ENCODE assay signal across 15 cellular contexts in genomic region chr17:39736319-39737165, GRCh38. TPM values are rescaled to one million over a fixed set of nuclear protein-coding genes. Genes with fewer than 3 reads are reported as not detected.
A peak's percentile ranks its signal among the peaks of the same experiment; 100 is the strongest.
DNase-seq lines count a peak whose midpoint lies in the region; ATAC-seq and TF ChIP-seq lines count a peak whose summit lies in the region.
"Had no signal": no experiment of that assay in that cellular context is flagged by ENCODE, and none has a peak within 500 bp of the region (broad histone marks: within the 10 kb centered on the region; RNA-seq: fewer than 3 reads in every experiment).

No MANE protein-coding gene starts in this region.

- no peaks in the 10 kb centered on the region for H3K9me3 Mint-ChIP-seq in activated T-cell treated with anti-CD3 and anti-CD28 coated beads, Interleukin-2, amount 50 U/mL, for 4 hours
- no peaks in the 10 kb centered on the region for H3K9me3 Mint-ChIP-seq in activated T-cell treated with anti-CD3 and anti-CD28 coated beads, Interleukin-2, amount 50 U/mL, for 72 hours
- H3K9me3 Mint-ChIP-seq: activated naive CD4-positive, alpha-beta T cell treated with anti-CD3 and anti-CD28 coated beads, Interleukin-2, amount 50 U/mL, for 24 hours; neural progenitor cell had no signal

- H3K4me1 ChIP-seq in body of pancreas (peaks cover 32% of the 10 kb centered on the region), mesendoderm (ENCODE audit: control insufficient read depth, low read depth, low read length) (no peaks in the 10 kb centered on the region)

- no peak overlapping the region for H4K8ac ChIP-seq in mesendoderm (ENCODE audit: low read depth, low read length)

- peaks cover 15% of the 10 kb centered on the region for H3K4me1 Mint-ChIP-seq in activated T-cell treated with anti-CD3 and anti-CD28 coated beads, Interleukin-2, amount 50 U/mL, for 4 hours (ENCODE audit: low read depth)
- H3K4me1 Mint-ChIP-seq in activated T-cell treated with anti-CD3 and anti-CD28 coated beads, Interleukin-2, amount 50 U/mL, for 72 hours (ENCODE audit: low read depth): peaks cover 42% of the 10 kb centered on the region

- no peak for TF ChIP-seq CTCF in body of pancreas (IDR thresholded peaks at IDR 0.05)

- DNase-seq in activated T-cell treated with anti-CD3 and anti-CD28 coated beads, Interleukin-2, amount 50 U/mL, for 4 hours: no peak
- no peak for DNase-seq in activated T-cell treated with anti-CD3 and anti-CD28 coated beads, Interleukin-2, amount 50 U/mL, for 72 hours
- no peak for DNase-seq in body of pancreas
- peak; percentile 26 for DNase-seq in mesendoderm
- DNase-seq in NCI-H446 treated with DMSO at 0.1 percent for 48 hours (lab: John Stamatoyannopoulos, UW): no peak
- no peak for DNase-seq in activated CD4-positive, alpha-beta T cell treated with anti-CD3 and anti-CD28 coated beads for 1 hour
- DNase-seq in NCI-H1092 (lab: John Stamatoyannopoulos, UW): no peak
- DNase-seq: ACHN, glutamatergic neuron, left cardiac atrium, MV-4-11 had no signal

- intact Hi-C loops in body of pancreas (cut with DNase I): no loop called here

- H3K36me3 ChIP-seq in body of pancreas (replicated peaks in 1 of 2; ENCODE audit: insufficient read depth in 1 of 2, low read depth in 2 of 2): no peaks in the 10 kb centered on the region
- H3K36me3 ChIP-seq in mesendoderm (ENCODE audit: control insufficient read depth, insufficient read depth, low read length): no peaks in the 10 kb centered on the region
- H3K36me3 ChIP-seq: cardiac muscle cell, neural progenitor cell had no signal

- peaks cover 27% of the 10 kb centered on the region for H3K27me3 Mint-ChIP-seq in activated T-cell treated with anti-CD3 and anti-CD28 coated beads, Interleukin-2, amount 50 U/mL, for 4 hours (ENCODE audit: low read depth)
- peaks cover 12% of the 10 kb centered on the region for H3K27me3 Mint-ChIP-seq in activated T-cell treated with anti-CD3 and anti-CD28 coated beads, Interleukin-2, amount 50 U/mL, for 72 hours (ENCODE audit: low read depth)

- H3K36me3 Mint-ChIP-seq in activated T-cell treated with anti-CD3 and anti-CD28 coated beads, Interleukin-2, amount 50 U/mL, for 4 hours (ENCODE audit: insufficient read depth): no peaks in the 10 kb centered on the region
- H3K36me3 Mint-ChIP-seq in activated T-cell treated with anti-CD3 and anti-CD28 coated beads, Interleukin-2, amount 50 U/mL, for 72 hours (ENCODE audit: insufficient read depth in 2 of 2): no peaks in the 10 kb centered on the region
- H3K36me3 Mint-ChIP-seq: activated naive CD4-positive, alpha-beta T cell treated with anti-CD3 and anti-CD28 coated beads, Interleukin-2, amount 50 U/mL, for 24 hours; neural progenitor cell had no signal

- H2BK120ac ChIP-seq in mesendoderm (ENCODE audit: low read depth, low read length): no peak overlapping the region

- peaks cover 4% of the 10 kb centered on the region for H3K79me2 ChIP-seq in mesendoderm (ENCODE audit: control insufficient read depth, insufficient read depth, low read length)

- H2BK15ac ChIP-seq in mesendoderm (replicated peaks; ENCODE audit: low read depth): no peak overlapping the region

- no peak overlapping the region for H2BK5ac ChIP-seq in mesendoderm (ENCODE audit: low read length)

- H4K5ac ChIP-seq in mesendoderm (ENCODE audit: low read length): no peak overlapping the region

- H3K56ac ChIP-seq in mesendoderm (ENCODE audit: low read length): no peak overlapping the region

- H3K27me3 ChIP-seq in body of pancreas (no peaks in the 10 kb centered on the region), mesendoderm (ENCODE audit: insufficient read depth, low read length, poor library complexity) (no peaks in the 10 kb centered on the region)

- no peak overlapping the region for H3K9ac ChIP-seq in mesendoderm (ENCODE audit: low read length)
- H3K9ac ChIP-seq: neural progenitor cell had no signal

- peak overlapping the region; percentile 26 for H3K4me3 Mint-ChIP-seq in activated T-cell treated with anti-CD3 and anti-CD28 coated beads, Interleukin-2, amount 50 U/mL, for 4 hours
- H3K4me3 Mint-ChIP-seq in activated T-cell treated with anti-CD3 and anti-CD28 coated beads, Interleukin-2, amount 50 U/mL, for 72 hours: no peak overlapping the region
- H3K4me3 Mint-ChIP-seq: activated naive CD4-positive, alpha-beta T cell treated with anti-CD3 and anti-CD28 coated beads, Interleukin-2, amount 50 U/mL, for 24 hours; neural progenitor cell had no signal

- TF ChIP-seq POLR2A in body of pancreas (IDR thresholded peaks at IDR 0.05): no peak

- H3K27ac Mint-ChIP-seq in activated T-cell treated with anti-CD3 and anti-CD28 coated beads, Interleukin-2, amount 50 U/mL, for 72 hours: no peak overlapping the region
- H3K27ac Mint-ChIP-seq: activated naive CD4-positive, alpha-beta T cell treated with anti-CD3 and anti-CD28 coated beads, Interleukin-2, amount 50 U/mL, for 24 hours; neural progenitor cell had no signal

- H2AK5ac ChIP-seq in mesendoderm (ENCODE audit: low read length): no peak overlapping the region

- H3K9me3 ChIP-seq in body of pancreas: no peaks in the 10 kb centered on the region

- H3K18ac ChIP-seq in mesendoderm (ENCODE audit: low read length): no peak overlapping the region

- no peak for ATAC-seq in activated T-cell treated with anti-CD3 and anti-CD28 coated beads, Interleukin-2, amount 50 U/mL, for 4 hours
- ATAC-seq in activated T-cell treated with anti-CD3 and anti-CD28 coated beads, Interleukin-2, amount 50 U/mL, for 72 hours (replicated peaks in 1 of 2): no peak
- ATAC-seq in body of pancreas (no peak), HG03520 (IDR thresholded peaks at IDR 0.05; ENCODE audit: unreplicated experiment) (no peak)
- ATAC-seq: left cardiac atrium had no signal

- WGBS in body of pancreas, 2 donors: 39 to 43% methylated on average over 10 of the region's 10 CpGs
- no CpG with 5 or more reads among the region's 10 CpGs for WGBS in mesendoderm (ENCODE audit: extremely low coverage, insufficient coverage, low lambda C conversion rate)

- no peak overlapping the region for H3K4me2 ChIP-seq in mesendoderm (ENCODE audit: low read length)

- no peak overlapping the region for H3K4ac ChIP-seq in mesendoderm (ENCODE audit: low read depth, low read length)

- H3K23ac ChIP-seq in mesendoderm (ENCODE audit: low read length): no peak overlapping the region

- H3K4me3 ChIP-seq in body of pancreas (no peak overlapping the region), mesendoderm (ENCODE audit: low read length) (no peak overlapping the region)

- H3K27ac ChIP-seq in body of pancreas (peak overlapping the region; percentile 95 to 99 (median 98)), mesendoderm (ENCODE audit: low read depth, low read length) (no peak overlapping the region)
- H3K27ac ChIP-seq: cardiac muscle cell, neural progenitor cell had no signal

- no peaks in the 10 kb centered on the region for H3K79me1 ChIP-seq in mesendoderm (ENCODE audit: low read length)

RNA-seq across cellular contexts. Expression of gene GRB7, which starts 1.2 kb away (rescaled TPM):
- total RNA-seq in activated T-cell treated with anti-CD3 and anti-CD28 coated beads, Interleukin-2, amount 50 U/mL, for 4 hours: under 1 TPM; 0.43 to 0.73 (median 0.47) TPM
- 1 to 10 TPM; 3.5 to 6.0 TPM for total RNA-seq in activated T-cell treated with anti-CD3 and anti-CD28 coated beads, Interleukin-2, amount 50 U/mL, for 72 hours
- total RNA-seq in body of pancreas: 10 to 100 TPM; 25.4 to 39.9 TPM
- polyA plus RNA-seq in mesendoderm (2013, experiment 1 of 2): 18.5 TPM
- 18.7 TPM for polyA plus RNA-seq in mesendoderm (2013, experiment 2 of 2)

RNA-seq across cellular contexts. Expression of gene MIEN1, which starts 6.2 kb away (rescaled TPM):
- 10 to 100 TPM; 43.2 to 48.6 (median 45.7) TPM for total RNA-seq in activated T-cell treated with anti-CD3 and anti-CD28 coated beads, Interleukin-2, amount 50 U/mL, for 4 hours
- 10 to 100 TPM; 39.4 to 40.1 TPM for total RNA-seq in activated T-cell treated with anti-CD3 and anti-CD28 coated beads, Interleukin-2, amount 50 U/mL, for 72 hours
- 10 to 100 TPM; 79.1 to 98.2 TPM for total RNA-seq in body of pancreas
- polyA plus RNA-seq in mesendoderm (2013, experiment 1 of 2): 27.3 TPM
- 29.9 TPM for polyA plus RNA-seq in mesendoderm (2013, experiment 2 of 2)

RNA-seq across cellular contexts. Expression of gene ERBB2, which starts 36.7 kb away (rescaled TPM):
- 1 to 10 TPM; 2.3 to 3.4 (median 2.9) TPM for total RNA-seq in activated T-cell treated with anti-CD3 and anti-CD28 coated beads, Interleukin-2, amount 50 U/mL, for 4 hours
- total RNA-seq in activated T-cell treated with anti-CD3 and anti-CD28 coated beads, Interleukin-2, amount 50 U/mL, for 72 hours: 10 to 100 TPM in 1 of 2 donors, 1 to 10 TPM in 1; 8.2 to 12.1 TPM
- total RNA-seq in body of pancreas: 10 to 100 TPM; 52.4 to 65.3 TPM
- 73.2 TPM for polyA plus RNA-seq in mesendoderm (2013, experiment 1 of 2)
- 72.9 TPM for polyA plus RNA-seq in mesendoderm (2013, experiment 2 of 2)

RNA-seq across cellular contexts. Expression of gene PGAP3, which starts 48.7 kb away (rescaled TPM):
- 10 to 100 TPM; 14.6 to 16.5 (median 16.3) TPM for total RNA-seq in activated T-cell treated with anti-CD3 and anti-CD28 coated beads, Interleukin-2, amount 50 U/mL, for 4 hours
- 10 to 100 TPM in 1 of 2 donors, 1 to 10 TPM in 1; 8.5 to 12.8 TPM for total RNA-seq in activated T-cell treated with anti-CD3 and anti-CD28 coated beads, Interleukin-2, amount 50 U/mL, for 72 hours
- total RNA-seq in body of pancreas: 10 to 100 TPM; 13.8 to 33.2 TPM
- 8.3 TPM for polyA plus RNA-seq in mesendoderm (2013, experiment 1 of 2)
- polyA plus RNA-seq in mesendoderm (2013, experiment 2 of 2): 7.7 TPM

Comparison
In these comparisons a context has a peak if more than half of its experiments do, and no peak if none do; other contexts are left out.
1. RNA of gene ERBB2, which starts 36.7 kb away (total RNA-seq): 52.4 to 65.3 TPM in body of pancreas; 8.2 to 12.1 TPM in activated T-cell treated with anti-CD3 and anti-CD28 coated beads, Interleukin-2, amount 50 U/mL, for 72 hours and 2.3 to 3.4 TPM in activated T-cell treated with anti-CD3 and anti-CD28 coated beads, Interleukin-2, amount 50 U/mL, for 4 hours; every median in the first group is over 4 times any median in the second.